8 cellular contexts compared by ENCODE assay signal in the genomic region with DNA sequence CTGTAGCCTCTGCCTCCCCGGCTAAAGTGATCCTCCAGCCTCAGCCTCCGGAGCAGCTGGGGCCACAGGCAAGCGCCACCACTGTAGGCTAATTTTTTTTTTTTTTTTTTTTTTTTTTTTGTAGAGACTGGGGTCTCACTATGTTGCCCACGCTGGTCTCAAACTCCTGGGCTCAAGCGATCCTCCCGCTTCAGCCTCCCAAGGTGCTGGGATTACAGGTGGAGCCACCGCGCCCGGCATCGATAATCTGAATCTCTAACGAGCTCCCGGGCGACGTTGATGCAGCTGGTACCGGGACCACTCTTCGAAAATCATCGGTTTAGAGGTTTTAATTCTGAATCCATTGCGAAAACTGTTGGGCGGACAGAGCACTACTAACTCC. TPM values are rescaled to one million over a fixed set of nuclear protein-coding genes. Genes with fewer than 3 reads are reported as not detected.
DNase-seq lines count a peak whose midpoint lies in the region; ATAC-seq and TF ChIP-seq lines count a peak whose summit lies in the region.

No MANE protein-coding gene starts in this region.

- CTCF ChIA-PET in SK-N-SH (lab: Yijun Ruan, JAX) = interaction anchor here (0.6 to 2.8 kb wide), 10 partner anchors 12 to 577 kb away, joined by 3 to 13 read pairs (median 3); no protein-coding TSS in a partner anchor

- H3K4me2 ChIP-seq in SK-N-SH = peak overlapping the region; percentile 85
- peak overlapping the region; percentile 81 for H3K4me2 ChIP-seq in SU-DHL-6 (ENCODE audit: low read depth, low read length, poor library complexity, severe bottlenecking)

- TF ChIP-seq CTCF in SK-N-SH (IDR thresholded peaks at IDR 0.05) (no peak), SU-DHL-6 (IDR thresholded peaks at IDR 0.05; ENCODE audit: insufficient read depth, low read length, poor library complexity, severe bottlenecking) (no peak), fibroblast of the aortic adventitia (IDR thresholded peaks at IDR 0.05; ENCODE audit: insufficient read depth, low read length) (no peak), gastrocnemius medialis (IDR thresholded peaks at IDR 0.05 in 4 of 5, conservative IDR thresholded peaks at IDR 0.05 in 1 of 5) (no peak)

- H3K9me3 ChIP-seq in SK-N-SH (no peaks in the 10 kb centered on the region), SU-DHL-6 (ENCODE audit: insufficient read depth, low read length) (no peaks in the 10 kb centered on the region), gastrocnemius medialis (no peaks in the 10 kb centered on the region)

- H3K9me2 ChIP-seq in SK-N-SH (no peaks in the 10 kb centered on the region), SU-DHL-6 (replicated peaks; ENCODE audit: insufficient read depth, low read length) (no peaks in the 10 kb centered on the region)

- H3K4me1 ChIP-seq in SK-N-SH (ENCODE audit: control insufficient read depth in 1 of 2, insufficient read depth in 2 of 2, low read depth in 1 of 2, low read length in 1 of 2) = peaks cover 0 to 10% of the 10 kb centered on the region in 2 experiments; a peak in 1 of 4 replicates
- H3K4me1 ChIP-seq in gastrocnemius medialis = peaks cover 12 to 16% of the 10 kb centered on the region in 2 donors

- H3K79me2 ChIP-seq in SK-N-SH (ENCODE audit: insufficient read depth) (peaks cover 39% of the 10 kb centered on the region), SU-DHL-6 (ENCODE audit: insufficient read depth, low read length) (peaks cover 28% of the 10 kb centered on the region)

- TF ChIP-seq EP300 in SK-N-SH (IDR thresholded peaks at IDR 0.05; ENCODE audit: borderline replicate concordance in 1 of 2, low read depth in 1 of 2, low read length in 1 of 2) = no peak

- POLR2A ChIA-PET in SK-N-SH (lab: Yijun Ruan, JAX) = interaction anchor here (0.7 to 2.1 kb wide), 4 partner anchors 90 to 367 kb away, joined by 3 to 5 read pairs (median 4); partner anchors contain the start of genes ABI2, ICA1L and WDR12

- intact Hi-C loops in gastrocnemius medialis (cut with DNase I; ENCODE audit: low total_unique reads) = loop anchor here (1.0 to 10.0 kb wide), 5 partner anchors 90 to 604 kb away; partner anchors contain the start of genes ABI2, CARF, FAM117B and WDR12

- H2AFZ ChIP-seq in SK-N-SH (ENCODE audit: low read depth) = peak overlapping the region; percentile 88
- H2AFZ ChIP-seq in SU-DHL-6 (ENCODE audit: low read depth, low read length, severe bottlenecking) = peak overlapping the region; percentile 79

- 12% methylated on average over 17 of the region's 19 CpGs for WGBS in SK-N-SH (ENCODE audit: low lambda C conversion rate)

- H3K4me3 ChIP-seq in SK-N-SH (ENCODE audit: low read depth in 2 of 2, low read length in 1 of 2) = peak overlapping the region; percentile 59 to 94
- H3K4me3 ChIP-seq in SU-DHL-6 (ENCODE audit: insufficient read depth, low read length, poor library complexity, severe bottlenecking) = peak overlapping the region; percentile 95
- H3K4me3 ChIP-seq in fibroblast of the aortic adventitia (ENCODE audit: low read depth, low read length) = peak overlapping the region; percentile 94
- peak overlapping the region; percentile 79 to 97 (median 81) for H3K4me3 ChIP-seq in gastrocnemius medialis

- in situ Hi-C loops in gastrocnemius medialis (cut with MboI; ENCODE audit: low sequenced_read_pairs in 4 of 4) = loop anchor here in 2 of 4 donors (25.0 kb wide), 1 partner anchor 574 kb away; no protein-coding TSS in a partner anchor

- TF ChIP-seq RAD21 in SK-N-SH (IDR thresholded peaks at IDR 0.05; ENCODE audit: low read length) = no peak

- H3K36me3 ChIP-seq in SK-N-SH (replicated peaks in 1 of 2; ENCODE audit: control insufficient read depth in 1 of 2, insufficient read depth in 2 of 2, low read length in 1 of 2) (peaks cover 0 to 13% of the 10 kb centered on the region in 2 experiments), SU-DHL-6 (ENCODE audit: low read length) (no peaks in the 10 kb centered on the region), gastrocnemius medialis (no peaks in the 10 kb centered on the region)

- H3K27ac ChIP-seq in SK-N-SH (ENCODE audit: low read depth in 2 of 2, low read length in 1 of 2) (peak overlapping the region; percentile 75 to 98), SU-DHL-6 (ENCODE audit: low read depth, low read length) (peak overlapping the region; percentile 90), gastrocnemius medialis (peak overlapping the region; percentile 92 to 99 (median 96))

- no peak; the same call in 2 of the 3 replicates for ATAC-seq in SK-N-SH treated with all-trans-retinoic acid at 6 μM for 48 hours
- ATAC-seq in gastrocnemius medialis = peak in 1 of 2 donors; percentile 7

- H4K20me1 ChIP-seq in SK-N-SH (ENCODE audit: insufficient read depth) = no peaks in the 10 kb centered on the region
- no peaks in the 10 kb centered on the region for H4K20me1 ChIP-seq in SU-DHL-6 (ENCODE audit: low read depth, low read length)

- DNase-seq in SK-N-SH (no peak), fibroblast of the aortic adventitia (ENCODE audit: low read depth) (no peak), gastrocnemius medialis (no peak), midbrain (lab: John Stamatoyannopoulos, UW) (no peak), C1 segment of cervical spinal cord (lab: John Stamatoyannopoulos, UW) (no peak), NCI-H2196 (lab: John Stamatoyannopoulos, UW; ENCODE audit: unreplicated experiment) (no peak)

- TF ChIP-seq POLR2A in gastrocnemius medialis (IDR thresholded peaks at IDR 0.05) = no peak

- H3K27me3 ChIP-seq in SK-N-SH (ENCODE audit: insufficient read depth) (no peaks in the 10 kb centered on the region), SU-DHL-6 (ENCODE audit: low read length) (no peaks in the 10 kb centered on the region), gastrocnemius medialis (no peaks in the 10 kb centered on the region)

- H3K9ac ChIP-seq in SK-N-SH (peak overlapping the region; percentile 95), SU-DHL-6 (ENCODE audit: low read length) (peak overlapping the region; percentile 90)

- H3F3A ChIP-seq in SK-N-SH (replicated peaks; ENCODE audit: insufficient read depth) (peaks cover 12% of the 10 kb centered on the region), SU-DHL-6 (ENCODE audit: insufficient read depth) (peaks cover 10% of the 10 kb centered on the region)

TF ChIP-seq in SK-N-SH, 30 proteins besides CTCF, POLR2A, EP300 and RAD21:
- no peak for TF ChIP-seq TEAD4 (IDR thresholded peaks at IDR 0.05; ENCODE audit: borderline replicate concordance, insufficient read depth)
- no peak for TF ChIP-seq NFIC (IDR thresholded peaks at IDR 0.05; ENCODE audit: borderline replicate concordance)
- no peak for TF ChIP-seq YY1 (IDR thresholded peaks at IDR 0.05; ENCODE audit: low read depth)
- TF ChIP-seq FOXJ3 (CRISPR knock-in tag; IDR thresholded peaks at IDR 0.05) = no peak
- TF ChIP-seq RFX5 (IDR thresholded peaks at IDR 0.05; ENCODE audit: low read length) = no peak
- no peak for TF ChIP-seq JUND (IDR thresholded peaks at IDR 0.05)
- TF ChIP-seq SIN3A (IDR thresholded peaks at IDR 0.05; ENCODE audit: borderline replicate concordance, low read depth, low read length) = no peak
- TF ChIP-seq MXI1 (IDR thresholded peaks at IDR 0.05; ENCODE audit: low read depth, low read length) = no peak
- no peak for TF ChIP-seq EZH2phosphoT487 (IDR thresholded peaks at IDR 0.05; ENCODE audit: borderline replicate concordance, low read depth)
- no peak for TF ChIP-seq SMC3 (IDR thresholded peaks at IDR 0.05; ENCODE audit: low read depth, low read length)
- TF ChIP-seq GATA2 (CRISPR knock-in tag; IDR thresholded peaks at IDR 0.05) = no peak
- TF ChIP-seq RCOR1 (IDR thresholded peaks at IDR 0.05; ENCODE audit: low read length) = no peak

TF ChIP-seq in SK-N-SH treated with all-trans-retinoic acid at 6 μM for 48 hours, 23 proteins besides CTCF, POLR2A, EP300 and RAD21:
- no peak for TF ChIP-seq CSRNP3 (CRISPR knock-in tag; IDR thresholded peaks at IDR 0.05)
- TF ChIP-seq GLIS3 (CRISPR knock-in tag; IDR thresholded peaks at IDR 0.05) = no peak
- no peak for TF ChIP-seq ZFP3 (CRISPR knock-in tag; IDR thresholded peaks at IDR 0.05)
- TF ChIP-seq ISL1 (CRISPR knock-in tag; IDR thresholded peaks at IDR 0.05) = no peak
- no peak for TF ChIP-seq ZNF8 (CRISPR knock-in tag; IDR thresholded peaks at IDR 0.05)
TF ChIP-seq in SK-N-SH treated with all-trans-retinoic acid at 6 μM for 48 hours: peak in this region for 0.

RNA-seq across cellular contexts. Expression of gene CYP20A1, which starts 0.5 kb away (rescaled TPM):
- polyA plus RNA-seq in SK-N-SH (2012; rRNA removed) = 10.6 and 12.3 TPM in 2 replicates
- polyA plus RNA-seq in SK-N-SH (2012; cell fraction: cytosol; rRNA removed) = 13.1 and 17.3 TPM in 2 replicates
- 7.1 and 10.1 TPM in 2 replicates for polyA plus RNA-seq in SK-N-SH (2012; cell fraction: nucleus; rRNA removed)
- total RNA-seq in fibroblast of the aortic adventitia (ENCODE audit: low replicate concordance) = 51.7 and 69.4 TPM in 2 replicates
- total RNA-seq in gastrocnemius medialis = 10 to 100 TPM; 12.4 to 24.4 (median 17.7) TPM
